ENCODE assay signal across 1 cellular context in genomic region chr2:237603049-237603717, GRCh38.
TF ChIP-seq lines count a peak whose summit lies in the region.

No MANE protein-coding gene starts in this region.

TF ChIP-seq in HepG2, 621 proteins besides CTCF, POLR2A, EP300 and RAD21 (continued from another document and continues in another):
- TF ChIP-seq, protein P1, sequence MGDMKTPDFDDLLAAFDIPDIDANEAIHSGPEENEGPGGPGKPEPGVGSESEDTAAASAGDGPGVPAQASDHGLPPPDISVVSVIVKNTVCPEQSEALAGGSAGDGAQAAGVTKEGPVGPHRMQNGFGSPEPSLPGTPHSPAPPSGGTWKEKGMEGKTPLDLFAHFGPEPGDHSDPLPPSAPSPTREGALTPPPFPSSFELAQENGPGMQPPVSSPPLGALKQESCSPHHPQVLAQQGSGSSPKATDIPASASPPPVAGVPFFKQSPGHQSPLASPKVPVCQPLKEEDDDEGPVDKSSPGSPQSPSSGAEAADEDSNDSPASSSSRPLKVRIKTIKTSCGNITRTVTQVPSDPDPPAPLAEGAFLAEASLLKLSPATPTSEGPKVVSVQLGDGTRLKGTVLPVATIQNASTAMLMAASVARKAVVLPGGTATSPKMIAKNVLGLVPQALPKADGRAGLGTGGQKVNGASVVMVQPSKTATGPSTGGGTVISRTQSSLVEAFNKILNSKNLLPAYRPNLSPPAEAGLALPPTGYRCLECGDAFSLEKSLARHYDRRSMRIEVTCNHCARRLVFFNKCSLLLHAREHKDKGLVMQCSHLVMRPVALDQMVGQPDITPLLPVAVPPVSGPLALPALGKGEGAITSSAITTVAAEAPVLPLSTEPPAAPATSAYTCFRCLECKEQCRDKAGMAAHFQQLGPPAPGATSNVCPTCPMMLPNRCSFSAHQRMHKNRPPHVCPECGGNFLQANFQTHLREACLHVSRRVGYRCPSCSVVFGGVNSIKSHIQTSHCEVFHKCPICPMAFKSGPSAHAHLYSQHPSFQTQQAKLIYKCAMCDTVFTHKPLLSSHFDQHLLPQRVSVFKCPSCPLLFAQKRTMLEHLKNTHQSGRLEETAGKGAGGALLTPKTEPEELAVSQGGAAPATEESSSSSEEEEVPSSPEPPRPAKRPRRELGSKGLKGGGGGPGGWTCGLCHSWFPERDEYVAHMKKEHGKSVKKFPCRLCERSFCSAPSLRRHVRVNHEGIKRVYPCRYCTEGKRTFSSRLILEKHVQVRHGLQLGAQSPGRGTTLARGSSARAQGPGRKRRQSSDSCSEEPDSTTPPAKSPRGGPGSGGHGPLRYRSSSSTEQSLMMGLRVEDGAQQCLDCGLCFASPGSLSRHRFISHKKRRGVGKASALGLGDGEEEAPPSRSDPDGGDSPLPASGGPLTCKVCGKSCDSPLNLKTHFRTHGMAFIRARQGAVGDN (CRISPR knock-in tag; IDR thresholded peaks at IDR 0.05): peak; percentile 94
- TF ChIP-seq ZNF282 (IDR thresholded peaks at IDR 0.05; ENCODE audit: partially characterized antibody) (no peak), CBX5 (CRISPR knock-in tag; IDR thresholded peaks at IDR 0.05; ENCODE audit: borderline replicate concordance) (no peak), RXRA (CRISPR knock-in tag; IDR thresholded peaks at IDR 0.05) (no peak), ZSCAN25 (CRISPR knock-in tag; IDR thresholded peaks at IDR 0.05) (no peak), MTA1 (CRISPR knock-in tag; IDR thresholded peaks at IDR 0.05; ENCODE audit: borderline replicate concordance) (peak; percentile 27; the same call in 1 of the 2 replicates), ZNF232 (CRISPR knock-in tag; IDR thresholded peaks at IDR 0.05; ENCODE audit: borderline replicate concordance) (peak; percentile 54; the same call in 1 of the 2 replicates), TRIM24 (CRISPR knock-in tag; IDR thresholded peaks at IDR 0.05) (no peak), BHLHE40 (IDR thresholded peaks at IDR 0.05; ENCODE audit: low read length) (peak; percentile 72), CBX1 (IDR thresholded peaks at IDR 0.05; ENCODE audit: low read depth) (no peak), MIER2 (CRISPR knock-in tag; IDR thresholded peaks at IDR 0.05) (no peak), TERF1 (CRISPR knock-in tag; IDR thresholded peaks at IDR 0.05) (no peak), NR2F1 (CRISPR knock-in tag; IDR thresholded peaks at IDR 0.05) (no peak), MEF2D (CRISPR knock-in tag; IDR thresholded peaks at IDR 0.05) (no peak), ZNF234 (CRISPR knock-in tag; conservative IDR thresholded peaks at IDR 0.05) (no peak), DNMT3B (CRISPR knock-in tag; conservative IDR thresholded peaks at IDR 0.05) (no peak), HOXD1 (CRISPR knock-in tag; IDR thresholded peaks at IDR 0.05) (no peak), HDAC2 (CRISPR knock-in tag; IDR thresholded peaks at IDR 0.05) (0 out of 2 replicates have a peak, but pooled peaks have one; percentile 5), MED1 (CRISPR knock-in tag; IDR thresholded peaks at IDR 0.05) (no peak), USF2 (IDR thresholded peaks at IDR 0.05; ENCODE audit: low read depth, low read length) (no peak), USF2 (CRISPR knock-in tag; IDR thresholded peaks at IDR 0.05; ENCODE audit: borderline replicate concordance) (no peak), NAIF1 (CRISPR knock-in tag; IDR thresholded peaks at IDR 0.05; ENCODE audit: borderline replicate concordance) (no peak), HNRNPH1 (optimal IDR thresholded peaks at IDR 0.05; ENCODE audit: low read depth, low read length) (no peak), ZNF883 (CRISPR knock-in tag; IDR thresholded peaks at IDR 0.05; ENCODE audit: not compliant biosample characterization) (no peak), ZNF629 (CRISPR knock-in tag; conservative IDR thresholded peaks at IDR 0.05) (peak; percentile 96), PBX2 (CRISPR knock-in tag; IDR thresholded peaks at IDR 0.05) (no peak), ZMYM3 (CRISPR knock-in tag; IDR thresholded peaks at IDR 0.05) (peak; percentile 70; the same call in 1 of the 2 replicates), ZNF326 (CRISPR knock-in tag; IDR thresholded peaks at IDR 0.05; ENCODE audit: borderline replicate concordance) (no peak), NFKBIZ (CRISPR knock-in tag; IDR thresholded peaks at IDR 0.05) (no peak), ZNF276 (CRISPR knock-in tag; IDR thresholded peaks at IDR 0.05; ENCODE audit: low read depth) (peak; percentile 47; the same call in 1 of the 2 replicates), ZNF350 (CRISPR knock-in tag; IDR thresholded peaks at IDR 0.05; ENCODE audit: borderline replicate concordance, low read depth) (no peak), LBX2 (CRISPR knock-in tag; IDR thresholded peaks at IDR 0.05; ENCODE audit: borderline replicate concordance) (no peak), ZBTB38 (CRISPR knock-in tag; IDR thresholded peaks at IDR 0.05) (peak; percentile 95; the same call in 1 of the 2 replicates), MXI1 (IDR thresholded peaks at IDR 0.05; ENCODE audit: borderline replicate concordance, low read depth, low read length) (no peak), ATF1 (CRISPR knock-in tag; IDR thresholded peaks at IDR 0.05) (no peak), ZNF777 (CRISPR knock-in tag; IDR thresholded peaks at IDR 0.05) (no peak), ZKSCAN5 (CRISPR knock-in tag; IDR thresholded peaks at IDR 0.05) (no peak), ZNF746 (CRISPR knock-in tag; IDR thresholded peaks at IDR 0.05) (no peak), ATF7-NPFF (CRISPR knock-in tag; IDR thresholded peaks at IDR 0.05; ENCODE audit: low read depth) (no peak), ZNF224 (CRISPR knock-in tag; IDR thresholded peaks at IDR 0.05) (no peak), ZMYM4 (CRISPR knock-in tag; IDR thresholded peaks at IDR 0.05) (no peak), BRCA1 (CRISPR knock-in tag; IDR thresholded peaks at IDR 0.05) (no peak), CHD4 (IDR thresholded peaks at IDR 0.05; ENCODE audit: borderline replicate concordance, low read length) (0 out of 2 replicates have a peak, but pooled peaks have one; percentile 79), YEATS4 (CRISPR knock-in tag; IDR thresholded peaks at IDR 0.05; ENCODE audit: borderline replicate concordance) (0 out of 2 replicates have a peak, but pooled peaks have one; percentile 9), RBM39 (IDR thresholded peaks at IDR 0.05; ENCODE audit: low read depth, low read length, poor library complexity, severe bottlenecking) (no peak), SRF (IDR thresholded peaks at IDR 0.05; ENCODE audit: low read depth, low read length) (no peak), ZC3H13 (CRISPR knock-in tag; IDR thresholded peaks at IDR 0.05) (no peak), ZNF557 (CRISPR knock-in tag; IDR thresholded peaks at IDR 0.05) (no peak), KLF6 (CRISPR knock-in tag; IDR thresholded peaks at IDR 0.05) (no peak)
- TF ChIP-seq, protein P2, sequence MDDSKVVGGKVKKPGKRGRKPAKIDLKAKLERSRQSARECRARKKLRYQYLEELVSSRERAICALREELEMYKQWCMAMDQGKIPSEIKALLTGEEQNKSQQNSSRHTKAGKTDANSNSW (CRISPR knock-in tag; IDR thresholded peaks at IDR 0.05; ENCODE audit: borderline replicate concordance): no peak
- TF ChIP-seq, protein P3, sequence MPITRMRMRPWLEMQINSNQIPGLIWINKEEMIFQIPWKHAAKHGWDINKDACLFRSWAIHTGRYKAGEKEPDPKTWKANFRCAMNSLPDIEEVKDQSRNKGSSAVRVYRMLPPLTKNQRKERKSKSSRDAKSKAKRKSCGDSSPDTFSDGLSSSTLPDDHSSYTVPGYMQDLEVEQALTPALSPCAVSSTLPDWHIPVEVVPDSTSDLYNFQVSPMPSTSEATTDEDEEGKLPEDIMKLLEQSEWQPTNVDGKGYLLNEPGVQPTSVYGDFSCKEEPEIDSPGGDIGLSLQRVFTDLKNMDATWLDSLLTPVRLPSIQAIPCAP (CRISPR knock-in tag; IDR thresholded peaks at IDR 0.05; ENCODE audit: low read depth): 0 out of 2 replicates have a peak, but pooled peaks have one; percentile 30
- TF ChIP-seq, protein P4, sequence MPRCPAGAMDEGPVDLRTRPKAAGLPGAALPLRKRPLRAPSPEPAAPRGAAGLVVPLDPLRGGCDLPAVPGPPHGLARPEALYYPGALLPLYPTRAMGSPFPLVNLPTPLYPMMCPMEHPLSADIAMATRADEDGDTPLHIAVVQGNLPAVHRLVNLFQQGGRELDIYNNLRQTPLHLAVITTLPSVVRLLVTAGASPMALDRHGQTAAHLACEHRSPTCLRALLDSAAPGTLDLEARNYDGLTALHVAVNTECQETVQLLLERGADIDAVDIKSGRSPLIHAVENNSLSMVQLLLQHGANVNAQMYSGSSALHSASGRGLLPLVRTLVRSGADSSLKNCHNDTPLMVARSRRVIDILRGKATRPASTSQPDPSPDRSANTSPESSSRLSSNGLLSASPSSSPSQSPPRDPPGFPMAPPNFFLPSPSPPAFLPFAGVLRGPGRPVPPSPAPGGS (CRISPR knock-in tag; IDR thresholded peaks at IDR 0.05): no peak; the same call in 1 of the 2 replicates
- TF ChIP-seq, protein P5, sequence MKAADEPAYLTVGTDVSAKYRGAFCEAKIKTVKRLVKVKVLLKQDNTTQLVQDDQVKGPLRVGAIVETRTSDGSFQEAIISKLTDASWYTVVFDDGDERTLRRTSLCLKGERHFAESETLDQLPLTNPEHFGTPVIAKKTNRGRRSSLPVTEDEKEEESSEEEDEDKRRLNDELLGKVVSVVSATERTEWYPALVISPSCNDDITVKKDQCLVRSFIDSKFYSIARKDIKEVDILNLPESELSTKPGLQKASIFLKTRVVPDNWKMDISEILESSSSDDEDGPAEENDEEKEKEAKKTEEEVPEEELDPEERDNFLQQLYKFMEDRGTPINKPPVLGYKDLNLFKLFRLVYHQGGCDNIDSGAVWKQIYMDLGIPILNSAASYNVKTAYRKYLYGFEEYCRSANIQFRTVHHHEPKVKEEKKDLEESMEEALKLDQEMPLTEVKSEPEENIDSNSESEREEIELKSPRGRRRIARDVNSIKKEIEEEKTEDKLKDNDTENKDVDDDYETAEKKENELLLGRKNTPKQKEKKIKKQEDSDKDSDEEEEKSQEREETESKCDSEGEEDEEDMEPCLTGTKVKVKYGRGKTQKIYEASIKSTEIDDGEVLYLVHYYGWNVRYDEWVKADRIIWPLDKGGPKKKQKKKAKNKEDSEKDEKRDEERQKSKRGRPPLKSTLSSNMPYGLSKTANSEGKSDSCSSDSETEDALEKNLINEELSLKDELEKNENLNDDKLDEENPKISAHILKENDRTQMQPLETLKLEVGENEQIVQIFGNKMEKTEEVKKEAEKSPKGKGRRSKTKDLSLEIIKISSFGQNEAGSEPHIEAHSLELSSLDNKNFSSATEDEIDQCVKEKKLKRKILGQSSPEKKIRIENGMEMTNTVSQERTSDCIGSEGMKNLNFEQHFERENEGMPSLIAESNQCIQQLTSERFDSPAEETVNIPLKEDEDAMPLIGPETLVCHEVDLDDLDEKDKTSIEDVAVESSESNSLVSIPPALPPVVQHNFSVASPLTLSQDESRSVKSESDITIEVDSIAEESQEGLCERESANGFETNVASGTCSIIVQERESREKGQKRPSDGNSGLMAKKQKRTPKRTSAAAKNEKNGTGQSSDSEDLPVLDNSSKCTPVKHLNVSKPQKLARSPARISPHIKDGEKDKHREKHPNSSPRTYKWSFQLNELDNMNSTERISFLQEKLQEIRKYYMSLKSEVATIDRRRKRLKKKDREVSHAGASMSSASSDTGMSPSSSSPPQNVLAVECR (CRISPR knock-in tag; IDR thresholded peaks at IDR 0.05; ENCODE audit: borderline replicate concordance): no peak
